15 cellular contexts compared by ENCODE assay signal in the genomic region with DNA sequence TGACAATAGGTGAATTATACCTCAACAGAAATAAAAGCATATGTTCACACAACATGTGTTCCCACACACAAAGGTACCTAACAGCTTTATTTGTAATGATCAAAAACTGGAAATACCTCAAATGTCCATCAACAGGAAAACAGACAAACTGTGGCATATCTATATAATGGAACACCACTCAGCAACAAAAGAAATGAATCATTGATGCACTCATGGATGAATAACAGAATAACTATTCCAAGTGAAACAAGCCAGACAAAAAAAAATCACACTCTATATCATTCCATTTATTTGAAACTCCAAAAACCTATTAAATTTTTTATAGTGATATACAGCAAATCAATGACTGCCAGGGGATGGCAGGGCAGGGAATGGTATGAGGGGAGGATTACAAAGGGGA.
DNase-seq lines count a peak whose midpoint lies in the region; ATAC-seq, FAIRE-seq and TF ChIP-seq lines count a peak whose summit lies in the region.
"Had no signal": no experiment of that assay in that cellular context is flagged by ENCODE, and none has a peak within 500 bp of the region (broad histone marks: within the 10 kb centered on the region; RNA-seq: fewer than 3 reads in every experiment).

No MANE protein-coding gene starts in this region.

- H3K9me3 ChIP-seq in endothelial cell of umbilical vein (replicated peaks; ENCODE audit: control insufficient read depth, insufficient read depth, low read length): no peaks in the 10 kb centered on the region
- H3K9me3 ChIP-seq: A549, BE2C had no signal

- intact Hi-C loops in endothelial cell of umbilical vein (cut with micrococcal nuclease): no loop called here
- intact Hi-C loops in left cardiac atrium (cut with DNase I): no loop called here

- FAIRE-seq in endothelial cell of umbilical vein (lab: Jason Lieb, UNC): peak; percentile 59
- FAIRE-seq: A549, GM12892 had no signal

- no peaks in the 10 kb centered on the region for H3K9me3 Mint-ChIP-seq in GM23338
- no peaks in the 10 kb centered on the region for H3K9me3 Mint-ChIP-seq in activated naive CD4-positive, alpha-beta T cell treated with anti-CD3 and anti-CD28 coated beads, Interleukin-2, amount 50 U/mL, for 72 hours
- H3K9me3 Mint-ChIP-seq: CD4-positive, alpha-beta memory T cell had no signal

- H3K36me3 ChIP-seq in GM23338 (ENCODE audit: insufficient read depth) (no peaks in the 10 kb centered on the region), endothelial cell of umbilical vein (ENCODE audit: control insufficient read depth in 2 of 2, extremely low read depth in 1 of 2, insufficient read depth in 2 of 2, low read length in 2 of 2) (no peaks in the 10 kb centered on the region)
- H3K36me3 ChIP-seq: BE2C had no signal

- peaks cover 14% of the 10 kb centered on the region for H3K4me1 Mint-ChIP-seq in GM23338
- H3K4me1 Mint-ChIP-seq: CD4-positive, alpha-beta memory T cell had no signal

- no TSS peak for BruUV-seq in endothelial cell of umbilical vein (replicated peaks; lab: Mats Ljungman, UMichigan)

- CTCF ChIA-PET in endothelial cell of umbilical vein (lab: Charles Lee): no interaction called here

- H3K9me1 ChIP-seq in endothelial cell of umbilical vein (replicated peaks; ENCODE audit: control insufficient read depth, extremely low read depth, insufficient read depth, low read length): no peaks in the 10 kb centered on the region

- H3K4me3 ChIP-seq in GM23338 (no peak overlapping the region), endothelial cell of umbilical vein (replicated peaks in 1 of 3; ENCODE audit: insufficient read depth in 1 of 3, low read depth in 1 of 3, low read length in 3 of 3) (no peak overlapping the region)
- H3K4me3 ChIP-seq: A549 had no signal

- H3K9ac ChIP-seq in endothelial cell of umbilical vein (replicated peaks; ENCODE audit: extremely low read depth, insufficient read depth, low read length): no peak overlapping the region

- DNase-seq in GM23338 (ENCODE audit: low spot score): no peak
- peak; percentile 14 for DNase-seq in RKO (ENCODE audit: low spot score)
- DNase-seq in endothelial cell of umbilical vein (ENCODE audit: low read depth, low spot score): no peak
- DNase-seq in kidney glomerular epithelial cell (lab: John Stamatoyannopoulos, UW): peak; percentile 1
- DNase-seq in activated naive CD4-positive, alpha-beta T cell treated with anti-CD3 and anti-CD28 coated beads, Interleukin-2, amount 50 U/mL, for 72 hours (ENCODE audit: low spot score in 2 of 2): no peak
- DNase-seq in left cardiac atrium: no peak
- DNase-seq in activated T-cell treated with anti-CD3 and anti-CD28 coated beads for 4 hours: no peak
- DNase-seq: BE2C; CD4-positive, alpha-beta memory T cell; DMS79; GDM1; H7 had no signal

- H3K4me3 Mint-ChIP-seq in GM23338: no peak overlapping the region
- H3K4me3 Mint-ChIP-seq: CD4-positive, alpha-beta memory T cell had no signal

- no peaks in the 10 kb centered on the region for H3K27me3 Mint-ChIP-seq in GM23338 (ENCODE audit: insufficient read depth, low read depth, poor library complexity)
- H3K27me3 Mint-ChIP-seq: CD4-positive, alpha-beta memory T cell had no signal

- H3K4me2 ChIP-seq in GM23338 (no peak overlapping the region), endothelial cell of umbilical vein (ENCODE audit: insufficient read depth, low read length) (no peak overlapping the region)
- H3K4me2 ChIP-seq: A549 had no signal

- H3K4me1 ChIP-seq in GM23338 (ENCODE audit: insufficient read depth) (peaks cover 19% of the 10 kb centered on the region), endothelial cell of umbilical vein (ENCODE audit: control insufficient read depth, extremely low read depth, insufficient read depth, low read length) (no peaks in the 10 kb centered on the region)
- H3K4me1 ChIP-seq: A549, BE2C had no signal

- ATAC-seq in GM23338 (no peak), left cardiac atrium (no peak)
- no peak for ATAC-seq in activated naive CD4-positive, alpha-beta T cell treated with anti-CD3 and anti-CD28 coated beads, Interleukin-2, amount 50 U/mL, for 72 hours
- ATAC-seq: A549 had no signal

- no peak for TF ChIP-seq POLR2A in endothelial cell of umbilical vein (IDR thresholded peaks at IDR 0.05; ENCODE audit: low read depth, low read length)

- dilution Hi-C loops in endothelial cell of umbilical vein (cut with MboI; ENCODE audit: extremely low pct_ligation_motif_present, low sequenced_read_pairs): no loop called here

- H3K27ac ChIP-seq in GM23338 (ENCODE audit: low read depth) (0 out of 2 replicates have a peak overlapping the region, but pooled peaks have one; percentile 26), endothelial cell of umbilical vein (ENCODE audit: insufficient read depth, low read depth, low read length) (no peak overlapping the region)
- H3K27ac ChIP-seq: A549, C4-2B had no signal

- H3K79me2 ChIP-seq in GM23338 (replicated peaks; ENCODE audit: insufficient read depth) (no peaks in the 10 kb centered on the region), endothelial cell of umbilical vein (ENCODE audit: control insufficient read depth, insufficient read depth, low read length) (no peaks in the 10 kb centered on the region)

- TF ChIP-seq CTCF in GM23338 (conservative IDR thresholded peaks at IDR 0.05; ENCODE audit: low read depth in 2 of 2) (no peak), endothelial cell of umbilical vein (IDR thresholded peaks at IDR 0.05; ENCODE audit: extremely low read depth in 1 of 2, insufficient read depth in 1 of 2, low read depth in 1 of 2, low read length in 2 of 2) (no peak)

- no peak overlapping the region for H2AFZ ChIP-seq in GM23338
- no peak overlapping the region for H2AFZ ChIP-seq in endothelial cell of umbilical vein (ENCODE audit: low read depth, low read length)

- H3K27ac Mint-ChIP-seq in GM23338: no peak overlapping the region
- H3K27ac Mint-ChIP-seq in activated naive CD4-positive, alpha-beta T cell treated with anti-CD3 and anti-CD28 coated beads, Interleukin-2, amount 50 U/mL, for 72 hours: no peak overlapping the region
- H3K27ac Mint-ChIP-seq: CD4-positive, alpha-beta memory T cell had no signal

- no peaks in the 10 kb centered on the region for H3K36me3 Mint-ChIP-seq in GM23338 (ENCODE audit: low read depth)
- H3K36me3 Mint-ChIP-seq in activated naive CD4-positive, alpha-beta T cell treated with anti-CD3 and anti-CD28 coated beads, Interleukin-2, amount 50 U/mL, for 72 hours: no peaks in the 10 kb centered on the region
- H3K36me3 Mint-ChIP-seq: CD4-positive, alpha-beta memory T cell had no signal

- H3K27me3 ChIP-seq in GM23338 (ENCODE audit: insufficient read depth) (no peaks in the 10 kb centered on the region), endothelial cell of umbilical vein (ENCODE audit: control insufficient read depth in 2 of 2, insufficient read depth in 2 of 2, low read length in 2 of 2) (no peaks in the 10 kb centered on the region)
- H3K27me3 ChIP-seq: BE2C had no signal

- POLR2A ChIA-PET in endothelial cell of umbilical vein (lab: Charles Lee): no interaction called here

- H3F3A ChIP-seq in GM23338 (replicated peaks; ENCODE audit: low read depth): no peaks in the 10 kb centered on the region

- no peaks in the 10 kb centered on the region for H3K9me2 ChIP-seq in GM23338 (ENCODE audit: insufficient read depth)

- H4K20me1 ChIP-seq in GM23338 (replicated peaks; ENCODE audit: insufficient read depth) (no peaks in the 10 kb centered on the region), endothelial cell of umbilical vein (replicated peaks; ENCODE audit: control insufficient read depth, extremely low read depth, insufficient read depth, low read length) (no peaks in the 10 kb centered on the region)

TF ChIP-seq in GM23338, 12 proteins besides CTCF, POLR2A, EP300 and RAD21 (continues in another document):
- TF ChIP-seq CREB1 (CRISPR knock-in tag; IDR thresholded peaks at IDR 0.05; ENCODE audit: low read depth) (no peak), NANOG (IDR thresholded peaks at IDR 0.05; ENCODE audit: borderline replicate concordance) (no peak), EZH2phosphoT487 (IDR thresholded peaks at IDR 0.05; ENCODE audit: unreplicated experiment) (no peak), STAT1 (IDR thresholded peaks at IDR 0.05; ENCODE audit: unreplicated experiment) (no peak)

TF ChIP-seq in endothelial cell of umbilical vein, 7 proteins besides CTCF, POLR2A, EP300 and RAD21:
- TF ChIP-seq FOS (IDR thresholded peaks at IDR 0.05; ENCODE audit: borderline replicate concordance, insufficient read depth, low read length) (no peak), GATA2 (IDR thresholded peaks at IDR 0.05; ENCODE audit: insufficient read depth, insufficient read length, low read depth, low read length) (no peak), MAX (IDR thresholded peaks at IDR 0.05; ENCODE audit: insufficient read depth, insufficient read length) (no peak), EZH2 (IDR thresholded peaks at IDR 0.05; ENCODE audit: borderline replicate concordance, low read depth, low read length, severe bottlenecking) (no peak)

Comparison
In these comparisons a context has a peak if more than half of its experiments do, and no peak if none do; other contexts are left out.
1. DNase-seq: peak in RKO (single experiment) and kidney glomerular epithelial cell (single experiment); none in GM23338 (single experiment), endothelial cell of umbilical vein (single experiment), activated naive CD4-positive, alpha-beta T cell treated with anti-CD3 and anti-CD28 coated beads, Interleukin-2, amount 50 U/mL, for 72 hours (0 of 2), left cardiac atrium (single experiment) and activated T-cell treated with anti-CD3 and anti-CD28 coated beads for 4 hours (single experiment).